ENCODE assay signal across 15 cellular contexts in genomic region chr10:116045957-116046356, GRCh38.
DNase-seq lines count a peak whose midpoint lies in the region; ATAC-seq, FAIRE-seq and TF ChIP-seq lines count a peak whose summit lies in the region.
"Had no signal": no experiment of that assay in that cellular context is flagged by ENCODE, and none has a peak within 500 bp of the region (broad histone marks: within the 10 kb centered on the region; RNA-seq: fewer than 3 reads in every experiment).

No MANE protein-coding gene starts in this region.

- no peak overlapping the region for H2BK120ac ChIP-seq in neuronal stem cell (ENCODE audit: low read depth, low read length)

- no peak overlapping the region for H4K91ac ChIP-seq in neuronal stem cell (ENCODE audit: low read depth, low read length, poor library complexity)

- H2BK5ac ChIP-seq in neuronal stem cell (ENCODE audit: low read length), result no peak overlapping the region

- H2AK5ac ChIP-seq in neuronal stem cell (ENCODE audit: low read depth, low read length), result no peak overlapping the region

- H3K14ac ChIP-seq in neuronal stem cell (ENCODE audit: low read length), result no peak overlapping the region

- intact Hi-C loops in Right ventricle myocardium inferior (cut with DNase I), result no loop called here
- intact Hi-C loops in left ventricle myocardium inferior (cut with micrococcal nuclease), result no loop called here

- H3K4ac ChIP-seq in neuronal stem cell (ENCODE audit: low read length), result no peak overlapping the region

- H4K8ac ChIP-seq in neuronal stem cell (ENCODE audit: low read depth, low read length), result no peak overlapping the region

- H2BK15ac ChIP-seq in neuronal stem cell (ENCODE audit: low read length), result no peak overlapping the region

- H2AFZ ChIP-seq in neuronal stem cell (ENCODE audit: low read length), result peak overlapping the region; percentile 39
- H2AFZ ChIP-seq: GM23248 had no signal

- no peak overlapping the region for H3K9ac ChIP-seq in neuronal stem cell (ENCODE audit: low read depth, low read length, poor library complexity)
- H3K9ac ChIP-seq: BLaER1 treated with 17β-estradiol and CSF1 and Interleukin-3, amounts not matched to agents 10 nM and 100 nM; GM23248 had no signal

- H3K36me3 ChIP-seq in left ventricle myocardium inferior (no peaks in the 10 kb centered on the region), bronchial epithelial cell (ENCODE audit: control insufficient read depth, insufficient read depth, low read length) (no peaks in the 10 kb centered on the region), neuronal stem cell (replicated peaks in 1 of 2; ENCODE audit: control insufficient read depth in 2 of 2, insufficient read depth in 2 of 2, low read length in 2 of 2) (no peaks in the 10 kb centered on the region)
- H3K36me3 ChIP-seq: BLaER1 treated with 17β-estradiol and CSF1 and Interleukin-3, amounts not matched to agents 10 nM and 100 nM had no signal

- FAIRE-seq in bronchial epithelial cell (lab: Jason Lieb, UNC), result peak; percentile 64
- FAIRE-seq: G401.6, GM12891, H54 had no signal

- DNase-seq in Right ventricle myocardium inferior (ENCODE audit: missing footprints) (no peak), left ventricle myocardium inferior (no peak), bronchial epithelial cell (ENCODE audit: low read depth) (no peak), neuronal stem cell (ENCODE audit: low spot score) (no peak), SIG-M5 treated with dmso at 0.1 percent for 504 hours (lab: John Stamatoyannopoulos, UW; ENCODE audit: unreplicated experiment) (no peak), NCI-H748 (lab: John Stamatoyannopoulos, UW; ENCODE audit: unreplicated experiment) (no peak)
- no peak for DNase-seq in activated CD4-positive, alpha-beta T cell treated with anti-CD3 and anti-CD28 coated beads, Interleukin-2, amount 50 U/mL, for 1 hour
- DNase-seq: Calu3; CD8-positive, alpha-beta T cell; GM23248; HCEC 1CT had no signal

- no peak overlapping the region for H3K23ac ChIP-seq in neuronal stem cell (ENCODE audit: low read depth, low read length, poor library complexity)

- H3K9me3 ChIP-seq in left ventricle myocardium inferior (replicated peaks) (no peaks in the 10 kb centered on the region), neuronal stem cell (replicated peaks in 1 of 2; ENCODE audit: control insufficient read depth in 2 of 2, insufficient read depth in 1 of 2, low read depth in 1 of 2, low read length in 2 of 2) (peaks cover 0 to 2% of the 10 kb centered on the region in 2 donors)

- H3K27me3 ChIP-seq in left ventricle myocardium inferior (ENCODE audit: low read depth) (no peaks in the 10 kb centered on the region), bronchial epithelial cell (ENCODE audit: control insufficient read depth, insufficient read depth, low read length) (no peaks in the 10 kb centered on the region), neuronal stem cell (ENCODE audit: control insufficient read depth in 3 of 3, insufficient read depth in 3 of 3, low read depth in 1 of 3, low read length in 3 of 3) (no peaks in the 10 kb centered on the region)
- H3K27me3 ChIP-seq: BLaER1 treated with 17β-estradiol and CSF1 and Interleukin-3, amounts not matched to agents 10 nM and 100 nM had no signal

- H2BK12ac ChIP-seq in neuronal stem cell (ENCODE audit: low read length), result no peak overlapping the region

- H3K4me1 ChIP-seq in left ventricle myocardium inferior (peaks cover 18% of the 10 kb centered on the region), neuronal stem cell (ENCODE audit: control insufficient read depth in 2 of 2, insufficient read depth in 1 of 2, low read depth in 1 of 2, low read length in 2 of 2) (no peaks in the 10 kb centered on the region)

- H3K4me3 ChIP-seq in left ventricle myocardium inferior, result no peak overlapping the region
- H3K4me3 ChIP-seq in bronchial epithelial cell (ENCODE audit: low read depth, low read length), result no peak overlapping the region
- no peak overlapping the region for H3K4me3 ChIP-seq in neuronal stem cell (ENCODE audit: low read length in 2 of 2)
- H3K4me3 ChIP-seq: BLaER1 treated with 17β-estradiol and CSF1 and Interleukin-3, amounts not matched to agents 10 nM and 100 nM; GM23248 had no signal

- WGBS in neuronal stem cell (ENCODE audit: extremely low coverage in 2 of 2, insufficient read length in 2 of 2, insufficient replicate concordance in 1 of 2), 2 donors, result no CpG with 5 or more reads among the region's 4 CpGs

- peak; percentile 10 for ATAC-seq in Right ventricle myocardium inferior
- ATAC-seq: CD8-positive, alpha-beta T cell had no signal

- no peaks in the 10 kb centered on the region for H3K79me1 ChIP-seq in neuronal stem cell (ENCODE audit: low read depth, low read length)

- no peak overlapping the region for H3K4me2 ChIP-seq in neuronal stem cell (ENCODE audit: insufficient read depth, low read length, poor library complexity, severe bottlenecking)

- no peak for TF ChIP-seq CTCF in left ventricle myocardium inferior (IDR thresholded peaks at IDR 0.05; ENCODE audit: borderline replicate concordance)
- no peak for TF ChIP-seq CTCF in bronchial epithelial cell (IDR thresholded peaks at IDR 0.05; ENCODE audit: insufficient read depth, low read length, severe bottlenecking)

- H3K27ac ChIP-seq in left ventricle myocardium inferior (replicated peaks) (no peak overlapping the region), neuronal stem cell (replicated peaks; ENCODE audit: low read length) (no peak overlapping the region)
- H3K27ac ChIP-seq: BLaER1 treated with 17β-estradiol and CSF1 and Interleukin-3, amounts not matched to agents 10 nM and 100 nM; GM23248 had no signal

- peak overlapping the region; percentile 17 for H3K18ac ChIP-seq in neuronal stem cell (ENCODE audit: low read length)
